ENCODE assay signal across 9 cellular contexts in the genomic region with DNA sequence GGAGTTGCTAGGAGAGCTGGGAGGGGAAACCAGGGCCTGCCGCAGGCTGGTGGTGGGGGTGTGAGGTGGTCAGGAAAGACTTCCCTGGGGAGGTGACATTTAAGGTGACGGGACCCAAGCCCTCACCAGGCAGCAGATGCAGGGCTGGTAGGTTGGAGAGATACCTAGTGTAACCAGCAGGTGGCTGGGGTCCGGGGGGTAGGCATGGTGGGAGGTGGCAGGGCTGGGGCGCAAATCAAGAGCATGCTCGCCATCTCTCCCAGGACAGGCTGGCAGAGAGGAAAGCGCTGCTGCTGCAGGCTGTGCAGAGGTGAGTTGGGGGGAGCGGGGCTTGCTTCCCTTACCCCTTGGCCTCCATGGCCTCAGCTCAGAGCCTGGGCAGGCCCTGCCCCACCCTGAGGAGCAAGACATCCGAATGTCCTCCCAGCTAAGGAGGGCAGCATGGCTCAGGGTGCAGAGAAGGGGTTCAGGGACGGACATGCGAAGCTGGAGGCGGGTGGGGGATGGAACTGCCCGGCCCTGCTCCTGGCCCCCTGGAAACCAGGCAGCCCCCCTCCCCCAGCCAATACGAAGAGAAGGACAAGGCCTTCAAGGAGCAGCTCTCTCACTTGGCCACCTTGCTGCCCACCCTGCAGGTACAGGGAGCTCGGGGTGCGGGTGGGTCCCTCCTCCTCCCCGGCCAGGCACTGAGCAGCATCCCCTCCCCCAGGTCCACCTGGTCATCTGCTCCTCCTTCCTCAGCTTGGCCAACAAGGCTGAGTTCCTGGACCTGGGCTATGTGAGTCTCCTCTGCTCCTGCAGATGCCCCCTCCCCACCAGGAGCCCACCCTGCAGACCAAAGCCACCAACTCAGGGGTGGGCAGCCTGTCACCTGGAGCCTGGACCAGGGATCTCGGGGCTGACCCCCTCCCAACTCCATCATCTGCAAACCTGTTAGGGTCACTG. TPM values are rescaled to one million over a fixed set of nuclear protein-coding genes. Genes with fewer than 3 reads are reported as not detected.
DNase-seq lines count a peak whose midpoint lies in the region; ATAC-seq and TF ChIP-seq lines count a peak whose summit lies in the region.
"Had no signal": no experiment of that assay in that cellular context is flagged by ENCODE, and none has a peak within 500 bp of the region (broad histone marks: within the 10 kb centered on the region; RNA-seq: fewer than 3 reads in every experiment).

No MANE protein-coding gene starts in this region.

- H4K20me1 ChIP-seq in MM.1S (ENCODE audit: insufficient read depth, low read length) (no peaks in the 10 kb centered on the region), mammary epithelial cell (ENCODE audit: insufficient read depth, low read length) (peaks cover 2% of the 10 kb centered on the region)

- peaks cover 40% of the 10 kb centered on the region for H3K27me3 ChIP-seq in MM.1S (replicated peaks; ENCODE audit: insufficient read depth, low read length)
- no peaks in the 10 kb centered on the region for H3K27me3 ChIP-seq in mammary epithelial cell (ENCODE audit: insufficient read depth, low read length)
- peaks cover 10% of the 10 kb centered on the region for H3K27me3 ChIP-seq in neuron (ENCODE audit: insufficient read depth, low read length)

- H3K79me2 ChIP-seq in MM.1S (ENCODE audit: low read length) (no peaks in the 10 kb centered on the region), mammary epithelial cell (ENCODE audit: insufficient read depth, low read length) (no peaks in the 10 kb centered on the region)

- in situ Hi-C loops in mammary epithelial cell (cut with MboI; ENCODE audit: low sequenced_read_pairs in 2 of 2): no loop called here

- WGBS in mammary epithelial cell (ENCODE audit: low coverage, missing lambda C conversion rate): 96% methylated on average over 10 of the region's 17 CpGs

- CTCF ChIA-PET in mammary epithelial cell (lab: Charles Lee; ENCODE audit: low non-redundant PET): no interaction called here

- ATAC-seq in GM18873 (IDR thresholded peaks at IDR 0.05; ENCODE audit: low FRiP score, unreplicated experiment) (no peak), GM18519 (IDR thresholded peaks at IDR 0.05; ENCODE audit: low FRiP score, unreplicated experiment) (no peak)

- H3K4me3 ChIP-seq in MM.1S (ENCODE audit: low read length): no peak overlapping the region
- H3K4me3 ChIP-seq in mammary epithelial cell (replicated peaks in 1 of 3; ENCODE audit: insufficient read depth in 1 of 3, low read depth in 2 of 3, low read length in 3 of 3): no peak overlapping the region
- H3K4me3 ChIP-seq in neuron (ENCODE audit: low read length): peak overlapping the region; percentile 44

- BruUV-seq in mammary epithelial cell (replicated peaks; lab: Mats Ljungman, UMichigan): no TSS peak

- H3K4me1 ChIP-seq in MM.1S (ENCODE audit: low read length): no peaks in the 10 kb centered on the region
- H3K4me1 ChIP-seq in mammary epithelial cell (ENCODE audit: insufficient read depth, low read length): peaks cover 18% of the 10 kb centered on the region
- peaks cover 6% of the 10 kb centered on the region for H3K4me1 ChIP-seq in neuron (ENCODE audit: insufficient read depth, low read length)

- H3F3A ChIP-seq in MM.1S (ENCODE audit: insufficient read depth, low read length): no peaks in the 10 kb centered on the region

- DNase-seq in MM.1S: no peak
- DNase-seq in mammary epithelial cell: no peak
- DNase-seq in NCI-H226: no peak
- no peak for DNase-seq in substantia nigra (lab: John Stamatoyannopoulos, UW)

- intact Hi-C loops in mammary epithelial cell (cut with micrococcal nuclease): no loop called here

- H3K36me3 ChIP-seq in MM.1S (replicated peaks; ENCODE audit: insufficient read depth, low read length): no peaks in the 10 kb centered on the region
- H3K36me3 ChIP-seq in mammary epithelial cell (ENCODE audit: insufficient read depth, low read length): no peaks in the 10 kb centered on the region
- no peaks in the 10 kb centered on the region for H3K36me3 ChIP-seq in neuron (ENCODE audit: insufficient read depth, low read length)

- H3K9ac ChIP-seq in MM.1S (ENCODE audit: low read length) (no peak overlapping the region), mammary epithelial cell (ENCODE audit: insufficient read depth, low read length) (no peak overlapping the region)

- TF ChIP-seq CTCF in GM12872 (IDR thresholded peaks at IDR 0.05; ENCODE audit: insufficient read depth, low read depth, low read length) (peak; percentile 49), MM.1S (IDR thresholded peaks at IDR 0.05; ENCODE audit: low read length) (peak; percentile 19), mammary epithelial cell (conservative IDR thresholded peaks at IDR 0.05 in 1 of 2, IDR thresholded peaks at IDR 0.05 in 1 of 2; ENCODE audit: extremely low read depth in 1 of 2, insufficient read depth in 1 of 2, low read depth in 1 of 2, low read length in 2 of 2) (peak; percentile 25 to 37)

- H3K4me2 ChIP-seq in MM.1S (ENCODE audit: low read depth, low read length): no peak overlapping the region
- no peak overlapping the region for H3K4me2 ChIP-seq in mammary epithelial cell (ENCODE audit: insufficient read depth, low read depth, low read length)

- H3K9me3 ChIP-seq in MM.1S (replicated peaks; ENCODE audit: insufficient read depth, low read length) (no peaks in the 10 kb centered on the region), mammary epithelial cell (replicated peaks; ENCODE audit: insufficient read depth, low read length) (no peaks in the 10 kb centered on the region), neuron (ENCODE audit: low read length) (no peaks in the 10 kb centered on the region)

- H3K27ac ChIP-seq in MM.1S (ENCODE audit: low read length): no peak overlapping the region
- H3K27ac ChIP-seq in mammary epithelial cell (ENCODE audit: insufficient read depth, low read depth, low read length): no peak overlapping the region
- no peak overlapping the region for H3K27ac ChIP-seq in substantia nigra (ENCODE audit: low read depth, low read length, poor library complexity, severe bottlenecking)

- H2AFZ ChIP-seq in MM.1S (ENCODE audit: low read length) (no peak overlapping the region), mammary epithelial cell (ENCODE audit: low read depth, low read length) (no peak overlapping the region), neuron (ENCODE audit: low read depth, low read length) (no peak overlapping the region)

- H3K9me2 ChIP-seq in MM.1S (replicated peaks; ENCODE audit: insufficient read depth, low read length): no peaks in the 10 kb centered on the region

- dilution Hi-C loops in mammary epithelial cell (cut with HindIII; ENCODE audit: low sequenced_read_pairs): no loop called here

RNA-seq across cellular contexts. Expression of a gene that starts 4.0 kb away (rescaled TPM):
- total RNA-seq in mammary epithelial cell: 10 to 100 TPM; 25.7 to 26.5 TPM
- 5.9 TPM for polyA plus RNA-seq in mammary epithelial cell
- 6.6 TPM for polyA minus RNA-seq in mammary epithelial cell

RNA-seq across cellular contexts. Expression of a gene that starts 10.5 kb away (rescaled TPM):
- total RNA-seq in mammary epithelial cell: 100 to 1,000 TPM in 1 of 2 donors, 10 to 100 TPM in 1; 69.7 to 303 TPM
- 166 TPM for polyA plus RNA-seq in mammary epithelial cell
- polyA minus RNA-seq in mammary epithelial cell: 24.4 TPM

RNA-seq across cellular contexts. Expression of a gene that starts 25.8 kb away (rescaled TPM):
- 10 to 100 TPM; 65.2 to 75.4 TPM for total RNA-seq in mammary epithelial cell
- polyA plus RNA-seq in mammary epithelial cell: 76.3 TPM
- polyA minus RNA-seq in mammary epithelial cell: 71.0 TPM

RNA-seq across cellular contexts. Expression of a gene that starts 29.8 kb away (rescaled TPM):
- under 1 TPM; 0.49 to 0.83 TPM for total RNA-seq in mammary epithelial cell
- 0.09 TPM for polyA plus RNA-seq in mammary epithelial cell
- polyA minus RNA-seq in mammary epithelial cell: not detected
- polyA plus RNA-seq: liver had no signal

RNA-seq across cellular contexts. Expression of a gene that starts 34.0 kb away (rescaled TPM):
- not detected for total RNA-seq in mammary epithelial cell
- polyA plus RNA-seq in mammary epithelial cell: not detected
- not detected for polyA minus RNA-seq in mammary epithelial cell
- total RNA-seq: liver had no signal
- polyA plus RNA-seq: liver had no signal
